ENCODE assay signal across 26 cellular contexts in genomic region chr5:140951636-140952035, GRCh38. TPM values are rescaled to one million over a fixed set of nuclear protein-coding genes. Genes with fewer than 3 reads are reported as not detected.
"Had no signal": no experiment of that assay in that cellular context is flagged by ENCODE, and none has a peak within 500 bp of the region (broad histone marks: within the 10 kb centered on the region; RNA-seq: fewer than 3 reads in every experiment).

No MANE protein-coding gene starts in this region.

- DNase-seq: naive B cell; natural killer cell; occipital lobe; pancreas; psoas muscle; right lobe of liver; sigmoid colon; small intestine; stimulated activated CD4-positive, alpha-beta T cell treated with anti-CD3 and anti-CD28 coated beads, Interleukin-15, amount 100 ng/mL, for 24 hours; stimulated activated CD4-positive, alpha-beta T cell treated with anti-CD3 and anti-CD28 coated beads, Interleukin-2, amount 100 ng/mL, for 24 hours; stimulated activated CD4-positive, alpha-beta T cell treated with anti-CD3 and anti-CD28 coated beads, Interleukin-2, amount 100 ng/mL, for 48 hours; stimulated activated CD4-positive, alpha-beta T cell treated with anti-CD3 and anti-CD28 coated beads, Interleukin-4, amount 100 ng/mL, for 24 hours; stimulated activated naive B cell treated with anti-CD40 and anti-IgM and Interleukin-4, amounts not matched to agents 10 μg/mL and 1 μg/mL and 100 μg/mL, for 72 hours; stimulated activated naive CD4-positive, alpha-beta T cell treated with Interleukin-2 at 50 U/mL for 16 hours; stomach; thyroid gland; trophoblast cell; upper lobe of left lung had no signal

- H3K27ac Mint-ChIP-seq: naive B cell; natural killer cell; nephron; neural progenitor cell; stimulated activated effector memory CD8-positive, alpha-beta T cell treated with anti-CD3 and anti-CD28 coated beads, Interleukin-12 subunit alpha, Interleukin-12 subunit beta, amount 100 ng/mL, for 72 hours; stimulated activated naive B cell treated with anti-CD40 and anti-IgM and Interleukin-4, amounts not matched to agents 10 μg/mL and 1 μg/mL and 100 μg/mL, for 72 hours; stimulated activated naive CD8-positive, alpha-beta T cell treated with anti-CD3 and anti-CD28 coated beads, Interleukin-15, Interleukin-2, amounts not matched to agents 100 ng/mL and 50 ng/mL, for 24 hours had no signal

- H3K9me3 ChIP-seq: pancreas, psoas muscle, right lobe of liver, sigmoid colon, stomach, thoracic aorta, thyroid gland, tibial nerve, upper lobe of left lung had no signal

- H3K27me3 Mint-ChIP-seq: stimulated activated naive B cell treated with anti-CD40 and anti-IgM and Interleukin-4, amounts not matched to agents 10 μg/mL and 1 μg/mL and 100 μg/mL, for 72 hours; stimulated activated naive CD8-positive, alpha-beta T cell treated with anti-CD3 and anti-CD28 coated beads, Interleukin-15, Interleukin-2, amounts not matched to agents 100 ng/mL and 50 ng/mL, for 24 hours had no signal

- H2AFZ ChIP-seq: neural progenitor cell had no signal

- H3K4me3 ChIP-seq: neural progenitor cell, pancreas, psoas muscle, right lobe of liver, sigmoid colon, stomach, thoracic aorta, thyroid gland, tibial nerve, upper lobe of left lung had no signal

- H3K27ac ChIP-seq: neural progenitor cell, pancreas, psoas muscle, right lobe of liver, sigmoid colon, stomach, thoracic aorta, thyroid gland, tibial nerve, upper lobe of left lung had no signal

- H3K4me1 Mint-ChIP-seq: naive B cell; natural killer cell; nephron; neural progenitor cell; stimulated activated effector memory CD8-positive, alpha-beta T cell treated with anti-CD3 and anti-CD28 coated beads, Interleukin-12 subunit alpha, Interleukin-12 subunit beta, amount 100 ng/mL, for 72 hours; stimulated activated naive B cell treated with anti-CD40 and anti-IgM and Interleukin-4, amounts not matched to agents 10 μg/mL and 1 μg/mL and 100 μg/mL, for 72 hours had no signal

- H3K36me3 ChIP-seq: neural progenitor cell, pancreas, right lobe of liver, sigmoid colon, stomach, thoracic aorta, thyroid gland, tibial nerve, upper lobe of left lung had no signal

- H3K4me2 ChIP-seq: neural progenitor cell had no signal

- FAIRE-seq: pancreas, small intestine, urothelium cell line had no signal

- H3K4me3 Mint-ChIP-seq: naive B cell; natural killer cell; nephron; neural progenitor cell; stimulated activated effector memory CD8-positive, alpha-beta T cell treated with anti-CD3 and anti-CD28 coated beads, Interleukin-12 subunit alpha, Interleukin-12 subunit beta, amount 100 ng/mL, for 72 hours; stimulated activated naive B cell treated with anti-CD40 and anti-IgM and Interleukin-4, amounts not matched to agents 10 μg/mL and 1 μg/mL and 100 μg/mL, for 72 hours; stimulated activated naive CD8-positive, alpha-beta T cell treated with anti-CD3 and anti-CD28 coated beads, Interleukin-15, Interleukin-2, amounts not matched to agents 100 ng/mL and 50 ng/mL, for 24 hours had no signal

- H3K36me3 Mint-ChIP-seq: natural killer cell; stimulated activated effector memory CD8-positive, alpha-beta T cell treated with anti-CD3 and anti-CD28 coated beads, Interleukin-12 subunit alpha, Interleukin-12 subunit beta, amount 100 ng/mL, for 72 hours; stimulated activated naive B cell treated with anti-CD40 and anti-IgM and Interleukin-4, amounts not matched to agents 10 μg/mL and 1 μg/mL and 100 μg/mL, for 72 hours had no signal

- H3K27me3 ChIP-seq: neural progenitor cell, pancreas, right lobe of liver, sigmoid colon, stomach, thyroid gland, tibial nerve, upper lobe of left lung had no signal

- H3K9ac ChIP-seq: neural progenitor cell had no signal

- ATAC-seq: natural killer cell; pancreas; psoas muscle; right cardiac atrium; stimulated activated effector memory CD8-positive, alpha-beta T cell treated with anti-CD3 and anti-CD28 coated beads, Interleukin-12 subunit alpha, Interleukin-12 subunit beta, amount 100 ng/mL, for 72 hours; stimulated activated naive B cell treated with anti-CD40 and anti-IgM and Interleukin-4, amounts not matched to agents 10 μg/mL and 1 μg/mL and 100 μg/mL, for 72 hours had no signal

- H3K4me1 ChIP-seq: neural progenitor cell, pancreas, psoas muscle, right lobe of liver, sigmoid colon, stomach, thyroid gland, tibial nerve, upper lobe of left lung had no signal

RNA-seq across cellular contexts. Expression of gene PCDHAC2, which starts 14.6 kb away (rescaled TPM):
- total RNA-seq: natural killer cell had no signal

RNA-seq across cellular contexts. Expression of gene PCDHAC1, which starts 25.5 kb away (rescaled TPM):
- total RNA-seq: natural killer cell had no signal
- polyA plus RNA-seq: right cardiac atrium had no signal
